In genomic region chr17:49989518-49989880, GRCh38 we compare ENCODE assay signal across 18 cellular contexts. TPM values are rescaled to one million over a fixed set of nuclear protein-coding genes. Genes with fewer than 3 reads are reported as not detected.
DNase-seq lines count a peak whose midpoint lies in the region; ATAC-seq and TF ChIP-seq lines count a peak whose summit lies in the region.
"Had no signal": no experiment of that assay in that cellular context is flagged by ENCODE, and none has a peak within 500 bp of the region (broad histone marks: within the 10 kb centered on the region; RNA-seq: fewer than 3 reads in every experiment).

No MANE protein-coding gene starts in this region.

- peaks cover 4 to 7% of the 10 kb centered on the region in 2 donors for H3K27me3 ChIP-seq in right atrium auricular region
- peaks cover 97% of the 10 kb centered on the region for H3K27me3 ChIP-seq in GM23338 (ENCODE audit: insufficient read depth)
- peaks cover 88% of the 10 kb centered on the region for H3K27me3 ChIP-seq in endodermal cell (ENCODE audit: control insufficient read depth, insufficient read depth, low read length, poor library complexity, severe bottlenecking)
- H3K27me3 ChIP-seq: MG63 had no signal

- no peaks in the 10 kb centered on the region; the same call in 1 of the 2 replicates for H3F3A ChIP-seq in GM23338 (replicated peaks; ENCODE audit: low read depth)

- H3K9me3 ChIP-seq in right atrium auricular region (no peaks in the 10 kb centered on the region), endodermal cell (ENCODE audit: control insufficient read depth, low read length) (peaks cover 5% of the 10 kb centered on the region)
- H3K9me3 ChIP-seq: MG63 had no signal

- no peak overlapping the region for H2AFZ ChIP-seq in GM23338

- H3K27ac Mint-ChIP-seq in GM23338 = no peak overlapping the region
- H3K27ac Mint-ChIP-seq in endodermal cell = no peak overlapping the region
- no peak overlapping the region for H3K27ac Mint-ChIP-seq in MCF 10A (ENCODE audit: low read depth, unreplicated experiment)
- H3K27ac Mint-ChIP-seq: CD4-positive, alpha-beta memory T cell had no signal

- peaks cover 0 to 19% of the 10 kb centered on the region in 2 donors for H3K4me1 ChIP-seq in right atrium auricular region
- H3K4me1 ChIP-seq in GM23338 (ENCODE audit: insufficient read depth) = peaks cover 10% of the 10 kb centered on the region
- H3K4me1 ChIP-seq in endodermal cell (ENCODE audit: control insufficient read depth, insufficient read depth, low read length) = no peaks in the 10 kb centered on the region

- H3K36me3 Mint-ChIP-seq in GM23338 (ENCODE audit: low read depth) (no peaks in the 10 kb centered on the region; the same call in 2 of the 3 replicates), endodermal cell (ENCODE audit: low read depth) (no peaks in the 10 kb centered on the region), MCF 10A (ENCODE audit: insufficient read depth, unreplicated experiment) (no peaks in the 10 kb centered on the region)
- H3K36me3 Mint-ChIP-seq: CD4-positive, alpha-beta memory T cell had no signal

- POLR2A ChIA-PET in MCF 10A (lab: Yijun Ruan, JAX) = interaction anchor here (0.9 kb wide), 1 partner anchor 109 kb away, joined by 3 read pairs; no protein-coding TSS in a partner anchor

- no peak overlapping the region for H3K4me3 ChIP-seq in right atrium auricular region
- H3K4me3 ChIP-seq in GM23338 = no peak overlapping the region
- no peak overlapping the region for H3K4me3 ChIP-seq in endodermal cell (ENCODE audit: low read length)
- H3K4me3 ChIP-seq: MG63 had no signal

- no peak overlapping the region for H3K27ac ChIP-seq in right atrium auricular region
- no peak overlapping the region for H3K27ac ChIP-seq in GM23338 (ENCODE audit: low read depth)
- no peak overlapping the region for H3K27ac ChIP-seq in endodermal cell (ENCODE audit: low read depth, low read length)

- no peaks in the 10 kb centered on the region for H3K9me3 Mint-ChIP-seq in GM23338
- peaks cover 1% of the 10 kb centered on the region for H3K9me3 Mint-ChIP-seq in endodermal cell
- H3K9me3 Mint-ChIP-seq in MCF 10A (ENCODE audit: unreplicated experiment) = no peaks in the 10 kb centered on the region

- H4K20me1 ChIP-seq in GM23338 (replicated peaks; ENCODE audit: insufficient read depth) = no peaks in the 10 kb centered on the region; the same call in 1 of the 2 replicates

- no peak overlapping the region for H3K4me2 ChIP-seq in GM23338

- no peak for ATAC-seq in GM23338
- no peak for ATAC-seq in GM21381 (IDR thresholded peaks at IDR 0.05; ENCODE audit: unreplicated experiment)

- H3K36me3 ChIP-seq in right atrium auricular region (no peaks in the 10 kb centered on the region), GM23338 (ENCODE audit: insufficient read depth) (no peaks in the 10 kb centered on the region), endodermal cell (ENCODE audit: control insufficient read depth, insufficient read depth, low read length) (no peaks in the 10 kb centered on the region)

- CTCF ChIA-PET in MCF 10A (lab: Yijun Ruan, JAX) = interaction anchor here (0.5 to 5.3 kb wide), 11 partner anchors 8 to 190 kb away, joined by 3 to 71 read pairs (median 4); partner anchors contain the start of gene DLX3

- peaks cover 71% of the 10 kb centered on the region for H3K27me3 Mint-ChIP-seq in GM23338 (ENCODE audit: insufficient read depth, low read depth, poor library complexity)
- peaks cover 92% of the 10 kb centered on the region for H3K27me3 Mint-ChIP-seq in endodermal cell (ENCODE audit: insufficient read depth)
- peaks cover 63% of the 10 kb centered on the region for H3K27me3 Mint-ChIP-seq in MCF 10A (ENCODE audit: insufficient read depth, unreplicated experiment)

- TF ChIP-seq CTCF in right atrium auricular region (IDR thresholded peaks at IDR 0.05) = no peak
- TF ChIP-seq CTCF in GM23338 (conservative IDR thresholded peaks at IDR 0.05; ENCODE audit: low read depth in 2 of 2) = no peak
- TF ChIP-seq CTCF in endodermal cell (conservative IDR thresholded peaks at IDR 0.05) = no peak
- no peak for TF ChIP-seq CTCF in MCF 10A (IDR thresholded peaks at IDR 0.05; ENCODE audit: unreplicated experiment)

- H3K4me1 Mint-ChIP-seq in GM23338 (peaks cover 18% of the 10 kb centered on the region), endodermal cell (peaks cover 8% of the 10 kb centered on the region), MCF 10A (ENCODE audit: insufficient read depth, unreplicated experiment) (peaks cover 18% of the 10 kb centered on the region)

- no peaks in the 10 kb centered on the region for H3K9me2 ChIP-seq in GM23338 (ENCODE audit: insufficient read depth)

- H3K4me3 Mint-ChIP-seq in GM23338 (no peak overlapping the region), endodermal cell (no peak overlapping the region), MCF 10A (ENCODE audit: unreplicated experiment) (no peak overlapping the region)

- DNase-seq in cardiac septum (ENCODE audit: low spot score) (peak; percentile 69), right atrium auricular region (ENCODE audit: low spot score) (no peak), GM23338 (ENCODE audit: low spot score) (peak; percentile 4), endodermal cell (peak; percentile 54), MCF 10A (ENCODE audit: unreplicated experiment) (no peak)
- no peak for DNase-seq in activated CD4-positive, CD25-positive, alpha-beta regulatory T cell treated with anti-CD3 and anti-CD28 coated beads, Interleukin-2, amount 50 U/mL, for 72 hours
- no peak for DNase-seq in activated CD4-positive, alpha-beta T cell treated with anti-CD3 and anti-CD28 coated beads, Interleukin-2, amount 50 U/mL, for 1 hour
- DNase-seq: AML-193; CD4-positive, alpha-beta memory T cell; DMS79; MG63; NCI-H1105; NCI-H1694 treated with DMSO at 0.1 percent for 48 hours; NCI-H2107; NCI-H226; NCI-H526; SHP77 treated with DMSO at 0.1 percent for 48 hours had no signal

- H3K79me2 ChIP-seq in GM23338 (replicated peaks; ENCODE audit: insufficient read depth) = no peaks in the 10 kb centered on the region

- WGBS in endodermal cell (ENCODE audit: insufficient coverage in 1 of 2, insufficient read length in 1 of 2), 2 experiments = 77 to 78% methylated on average over 3 to 4 of the region's 4 CpGs

- intact Hi-C loops in cardiac septum (cut with DNase I) = no loop called here
- intact Hi-C loops in MCF 10A (cut with micrococcal nuclease) = no loop called here

- H3K9ac ChIP-seq in endodermal cell (ENCODE audit: extremely low read depth, low read length, poor library complexity, severe bottlenecking) = no peak overlapping the region

- BruUV-seq in MCF 10A (replicated peaks; lab: Mats Ljungman, UMichigan) = no TSS peak

TF ChIP-seq in GM23338, 12 proteins besides CTCF, POLR2A, EP300 and RAD21 (continues in another document):
- TF ChIP-seq NANOG (IDR thresholded peaks at IDR 0.05; ENCODE audit: borderline replicate concordance) = no peak
- TF ChIP-seq ETS1 (IDR thresholded peaks at IDR 0.05) = no peak
- no peak for TF ChIP-seq POLR2AphosphoS5 (IDR thresholded peaks at IDR 0.05; ENCODE audit: low read depth)
- TF ChIP-seq JUNB (IDR thresholded peaks at IDR 0.05; ENCODE audit: unreplicated experiment) = no peak

RNA-seq across cellular contexts. Expression of gene DLX3, which starts 5.5 kb away (rescaled TPM):
- total RNA-seq in cardiac septum (not detected), right atrium auricular region (under 1 TPM in 1 of 2 donors, not detected in 1; 0.12 TPM), endodermal cell (1 to 10 TPM in 1 of 2 donors, under 1 TPM in 1; 0.58 to 1.4 TPM), MCF 10A (2022) (not detected in 2 replicates)
- 0.14 TPM in 1 of 2 replicates, not detected in the other for total RNA-seq in GM23338 (2014; rRNA removed; shearing (Covaris generic))
- 0.19 and 0.27 TPM in 2 replicates for polyA plus RNA-seq in GM23338 (2016; fragmentation: Nextera tagmentation; extraction: Ambion mirVana)
- 1.2 TPM for polyA plus RNA-seq in endodermal cell (2013, experiment 1 of 2)
- polyA plus RNA-seq in endodermal cell (2013, experiment 2 of 2) = 1.5 TPM
- total RNA-seq: CD4-positive, alpha-beta memory T cell had no signal
- polyA plus RNA-seq: CD4-positive, alpha-beta memory T cell had no signal

RNA-seq across cellular contexts. Expression of gene DLX4, which starts 20.5 kb away (rescaled TPM):
- total RNA-seq in cardiac septum (0.16 TPM), right atrium auricular region (under 1 TPM in 1 of 2 donors, not detected in 1; 0.71 TPM), endodermal cell (1 to 10 TPM; 1.6 to 2.1 TPM), MCF 10A (2022) (0.32 and 0.56 TPM in 2 replicates)
- 0.10 and 0.58 TPM in 2 replicates for total RNA-seq in GM23338 (2014; rRNA removed; shearing (Covaris generic))
- polyA plus RNA-seq in GM23338 (2016; fragmentation: Nextera tagmentation; extraction: Ambion mirVana) = 0.79 and 0.80 TPM in 2 replicates
- polyA plus RNA-seq in endodermal cell (2013, experiment 1 of 2) = 0.64 TPM
- polyA plus RNA-seq in endodermal cell (2013, experiment 2 of 2) = 0.79 TPM

Comparison
In these comparisons a context has a peak if more than half of its experiments do, and no peak if none do; other contexts are left out.
1. DNase-seq: peak in cardiac septum (single experiment), GM23338 (single experiment) and endodermal cell (single experiment); none in right atrium auricular region (single experiment), MCF 10A (single experiment), activated CD4-positive, CD25-positive, alpha-beta regulatory T cell treated with anti-CD3 and anti-CD28 coated beads, Interleukin-2, amount 50 U/mL, for 72 hours (single experiment) and activated CD4-positive, alpha-beta T cell treated with anti-CD3 and anti-CD28 coated beads, Interleukin-2, amount 50 U/mL, for 1 hour (single experiment).